ENCODE assay signal across 8 cellular contexts in genomic region chr12:131829795-131830334, GRCh38. TPM values are rescaled to one million over a fixed set of nuclear protein-coding genes. Genes with fewer than 3 reads are reported as not detected.
DNase-seq lines count a peak whose midpoint lies in the region; ATAC-seq and TF ChIP-seq lines count a peak whose summit lies in the region.

No MANE protein-coding gene starts in this region.

- 18% methylated on average over 9 of the region's 28 CpGs for WGBS in esophagus muscularis mucosa

- H3K27me3 ChIP-seq in OCI-LY3 (ENCODE audit: low read depth, low read length) = peaks cover 15% of the 10 kb centered on the region
- H3K27me3 ChIP-seq in esophagus muscularis mucosa = peaks cover 3 to 91% (median 40%) of the 10 kb centered on the region in 4 donors

- peaks cover 20% of the 10 kb centered on the region for H3K4me1 Mint-ChIP-seq in Calu3 (ENCODE audit: low read depth, unreplicated experiment)

- H3K27ac ChIP-seq in OCI-LY3 (ENCODE audit: low read length) (no peak overlapping the region), esophagus muscularis mucosa (replicated peaks in 1 of 4) (peak overlapping the region; percentile 55 to 84 (median 72))

- no peaks in the 10 kb centered on the region for H3K79me2 ChIP-seq in OCI-LY3 (ENCODE audit: low read length)

- H3K9ac ChIP-seq in OCI-LY3 (ENCODE audit: low read length) = no peak overlapping the region

- TF ChIP-seq CTCF in Calu3 (IDR thresholded peaks at IDR 0.05; ENCODE audit: unreplicated experiment) (peak; percentile 11), OCI-LY3 (IDR thresholded peaks at IDR 0.05; ENCODE audit: low read depth, low read length) (no peak), esophagus muscularis mucosa (IDR thresholded peaks at IDR 0.05) (no peak), omental fat pad (IDR thresholded peaks at IDR 0.05) (no peak)

- no peaks in the 10 kb centered on the region for H3K9me3 Mint-ChIP-seq in Calu3 (ENCODE audit: low read depth, unreplicated experiment)

- H3K4me3 Mint-ChIP-seq in Calu3 (ENCODE audit: low read depth, unreplicated experiment) = peak overlapping the region; percentile 64

- no peak for TF ChIP-seq POLR2A in esophagus muscularis mucosa (IDR thresholded peaks at IDR 0.05; ENCODE audit: low read depth)

- H3K36me3 ChIP-seq in OCI-LY3 (replicated peaks; ENCODE audit: low read depth, low read length) (no peaks in the 10 kb centered on the region), esophagus muscularis mucosa (no peaks in the 10 kb centered on the region)

- H3K36me3 Mint-ChIP-seq in Calu3 (ENCODE audit: insufficient read depth, unreplicated experiment) = peaks cover 18% of the 10 kb centered on the region

- CTCF ChIA-PET in Calu3 (lab: Charles Lee) = interaction anchor here (1.0 to 1.5 kb wide), 4 partner anchors 22 to 725 kb away, joined by 3 to 8 read pairs (median 4); no protein-coding TSS in a partner anchor

- no peak overlapping the region for H2AFZ ChIP-seq in OCI-LY3 (ENCODE audit: low read depth, low read length)

- H3K27me3 Mint-ChIP-seq in Calu3 (ENCODE audit: unreplicated experiment) = peaks cover 84% of the 10 kb centered on the region

- DNase-seq in Calu3 (no peak), esophagus muscularis mucosa (ENCODE audit: extremely low spot score) (no peak), omental fat pad (ENCODE audit: low spot score) (no peak), cerebellum (ENCODE audit: low spot score) (no peak)
- DNase-seq in stimulated activated CD8-positive, alpha-beta memory T cell treated with anti-CD3 and anti-CD28 coated beads, Interleukin-4, amount 100 ng/mL, for 48 hours = no peak
- no peak for DNase-seq in activated CD8-positive, alpha-beta memory T cell treated with anti-CD3 and anti-CD28 coated beads, Interleukin-2, amount 50 U/mL, for 4 hours

- ATAC-seq in omental fat pad (ENCODE audit: low FRiP score) (peak; percentile 6), GM21423 (IDR thresholded peaks at IDR 0.05; ENCODE audit: unreplicated experiment) (no peak)

- H3K4me1 ChIP-seq in OCI-LY3 (ENCODE audit: low read length) = peaks cover under 1% of the 10 kb centered on the region; the same call in 1 of the 2 replicates
- H3K4me1 ChIP-seq in esophagus muscularis mucosa = peaks cover 27 to 62% (median 50%) of the 10 kb centered on the region in 4 donors

- intact Hi-C loops in Calu3 (cut with micrococcal nuclease; ENCODE audit: unreplicated experiment) = loop anchor here (10.0 kb wide), 2 partner anchors 225 to 725 kb away; no protein-coding TSS in a partner anchor
- intact Hi-C loops in esophagus muscularis mucosa (cut with DNase I) = no loop called here

- no peaks in the 10 kb centered on the region for H4K20me1 ChIP-seq in OCI-LY3 (ENCODE audit: insufficient read depth, low read length)

- no peaks in the 10 kb centered on the region for H3K9me3 ChIP-seq in OCI-LY3 (ENCODE audit: insufficient read depth, low read length)
- H3K9me3 ChIP-seq in esophagus muscularis mucosa = no peaks in the 10 kb centered on the region

- peak overlapping the region; percentile 45 for H3K4me2 ChIP-seq in OCI-LY3 (ENCODE audit: low read length)

- no peak for TF ChIP-seq EP300 in esophagus muscularis mucosa (IDR thresholded peaks at IDR 0.05)

- H3K4me3 ChIP-seq in OCI-LY3 (ENCODE audit: low read length) (peak overlapping the region; percentile 58; the same call in 1 of the 2 replicates), esophagus muscularis mucosa (peak overlapping the region; percentile 53 to 68 (median 56))

- no TSS peak for BruUV-seq in Calu3 (replicated peaks; lab: Mats Ljungman, UMichigan)

- no peak overlapping the region for H3K27ac Mint-ChIP-seq in Calu3 (ENCODE audit: unreplicated experiment)

RNA-seq across cellular contexts. Expression of gene MMP17, which starts 1.7 kb away (rescaled TPM):
- total RNA-seq in Calu3 (2022) (0.61 and 1.4 TPM in 2 replicates), esophagus muscularis mucosa (1 to 10 TPM; 2.5 to 5.8 (median 5.1) TPM), omental fat pad (10 to 100 TPM in 1 of 4 donors, 1 to 10 TPM in 3; 2.3 to 10.9 (median 3.0) TPM), cerebellum (15.3 TPM)
